2 cellular contexts compared by ENCODE assay signal in genomic region chr19:1912760-1913505, GRCh38.
TF ChIP-seq lines count a peak whose summit lies in the region.

No MANE protein-coding gene starts in this region.

TF ChIP-seq in HEK293, 187 proteins besides CTCF, POLR2A, EP300 and RAD21:
- TF ChIP-seq HIC1 (tag by site-specific recombination; IDR thresholded peaks at IDR 0.05) (0 out of 2 replicates have a peak, but pooled peaks have one; percentile 14), ZNF623 (tag by site-specific recombination; IDR thresholded peaks at IDR 0.05) (no peak)

TF ChIP-seq in H1, 55 proteins besides CTCF, POLR2A, EP300 and RAD21:
- TF ChIP-seq GABPA (IDR thresholded peaks at IDR 0.05; ENCODE audit: borderline replicate concordance, insufficient read depth, low read length) (0 out of 2 replicates have a peak, but pooled peaks have one; percentile 39), POU5F1 (IDR thresholded peaks at IDR 0.05; ENCODE audit: low read depth, low read length) (no peak)
